In the genomic region with DNA sequence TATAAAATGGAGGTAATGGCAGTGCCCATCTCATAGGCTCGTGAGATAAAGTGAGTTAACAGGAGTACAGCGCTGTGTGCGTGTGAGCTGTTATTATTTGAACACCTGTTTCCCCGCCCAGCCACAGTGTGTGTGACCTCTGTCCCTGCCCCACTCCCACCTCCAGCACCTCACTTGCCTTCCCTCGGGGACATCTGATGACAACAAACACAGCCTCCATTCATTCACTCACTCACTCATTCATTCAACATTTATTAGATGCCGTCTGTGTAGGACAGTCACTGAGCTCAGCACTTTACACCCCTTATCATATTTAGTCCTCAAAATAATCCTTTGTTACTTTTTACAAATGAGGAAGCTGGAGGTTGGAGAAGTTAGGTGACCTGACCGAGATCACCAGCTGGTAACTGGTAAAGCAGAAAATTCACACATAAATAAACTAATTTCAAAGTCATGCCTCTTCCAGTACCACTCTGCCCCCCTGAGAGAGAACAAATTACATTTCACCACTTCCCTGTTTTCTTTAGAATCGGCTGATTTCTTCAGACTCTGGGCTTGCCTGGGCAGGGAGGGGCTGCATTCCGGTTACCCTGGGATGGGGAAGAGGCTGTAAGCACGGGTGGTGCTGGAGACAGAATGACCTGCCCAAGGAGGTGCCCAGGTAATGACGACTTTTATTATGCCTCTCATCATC, we compare ENCODE assay signal across 12 cellular contexts. TPM values are rescaled to one million over a fixed set of nuclear protein-coding genes. Genes with fewer than 3 reads are reported as not detected.
DNase-seq lines count a peak whose midpoint lies in the region; ATAC-seq and FAIRE-seq lines count a peak whose summit lies in the region.
"Had no signal": no experiment of that assay in that cellular context is flagged by ENCODE, and none has a peak within 500 bp of the region (broad histone marks: within the 10 kb centered on the region; RNA-seq: fewer than 3 reads in every experiment).

No MANE protein-coding gene starts in this region.

- intact Hi-C loops in activated T-helper 2 cell treated with anti-CD3 and anti-CD28 coated beads, Interferon-gamma antibody, Interleukin-2, Interleukin-4, amounts not matched to agents 10 μg/mL and 5 μg/mL and 100 μg/mL, durations not matched to agents 14 hours and 24 hours and 36 hours (cut with micrococcal nuclease): no loop called here

- H3K4me3 Mint-ChIP-seq in memory B cell: no peak overlapping the region
- H3K4me3 Mint-ChIP-seq in activated T-helper 2 cell treated with anti-CD3 and anti-CD28 coated beads, Interferon-gamma antibody, Interleukin-2, Interleukin-4, amounts not matched to agents 10 μg/mL and 5 μg/mL and 100 μg/mL, durations not matched to agents 14 hours and 24 hours and 36 hours (ENCODE audit: low read depth): no peak overlapping the region
- H3K4me3 Mint-ChIP-seq: activated T-cell treated with anti-CD3 and anti-CD28 coated beads, Interleukin-2, amount 50 U/mL, for 72 hours had no signal

- peak overlapping the region in 2 of 11 experiments; percentile 2 to 26; a peak in 1 of 22 replicates for H3K27ac ChIP-seq in BLaER1 treated with 17β-estradiol and CSF1 and Interleukin-3, amounts not matched to agents 10 nM and 100 nM

- H3K4me3 ChIP-seq in BLaER1 treated with 17β-estradiol and CSF1 and Interleukin-3, amounts not matched to agents 10 nM and 100 nM: no peak overlapping the region; a peak in 1 of 20 replicates

- H3K4me1 Mint-ChIP-seq in memory B cell: peaks cover 14% of the 10 kb centered on the region
- peaks cover 4% of the 10 kb centered on the region for H3K4me1 Mint-ChIP-seq in activated T-helper 2 cell treated with anti-CD3 and anti-CD28 coated beads, Interferon-gamma antibody, Interleukin-2, Interleukin-4, amounts not matched to agents 10 μg/mL and 5 μg/mL and 100 μg/mL, durations not matched to agents 14 hours and 24 hours and 36 hours (ENCODE audit: low read depth)

- H3K36me3 Mint-ChIP-seq in memory B cell: no peaks in the 10 kb centered on the region
- no peaks in the 10 kb centered on the region for H3K36me3 Mint-ChIP-seq in activated T-helper 2 cell treated with anti-CD3 and anti-CD28 coated beads, Interferon-gamma antibody, Interleukin-2, Interleukin-4, amounts not matched to agents 10 μg/mL and 5 μg/mL and 100 μg/mL, durations not matched to agents 14 hours and 24 hours and 36 hours (ENCODE audit: low read depth)

- H3K36me3 ChIP-seq in BLaER1 treated with 17β-estradiol and CSF1 and Interleukin-3, amounts not matched to agents 10 nM and 100 nM: no peaks in the 10 kb centered on the region

- H3K9me3 Mint-ChIP-seq in memory B cell: no peaks in the 10 kb centered on the region
- no peaks in the 10 kb centered on the region for H3K9me3 Mint-ChIP-seq in activated T-helper 2 cell treated with anti-CD3 and anti-CD28 coated beads, Interferon-gamma antibody, Interleukin-2, Interleukin-4, amounts not matched to agents 10 μg/mL and 5 μg/mL and 100 μg/mL, durations not matched to agents 14 hours and 24 hours and 36 hours
- H3K9me3 Mint-ChIP-seq: activated T-cell treated with anti-CD3 and anti-CD28 coated beads, Interleukin-2, amount 50 U/mL, for 72 hours had no signal

- H3K27me3 ChIP-seq in BLaER1 treated with 17β-estradiol and CSF1 and Interleukin-3, amounts not matched to agents 10 nM and 100 nM: peaks cover 22 to 78% (median 61%) of the 10 kb centered on the region in 11 experiments; a peak in 21 of 22 replicates

- peak overlapping the region in 5 of 11 experiments; percentile 30 to 49 (median 38); a peak in 4 of 22 replicates for H3K9ac ChIP-seq in BLaER1 treated with 17β-estradiol and CSF1 and Interleukin-3, amounts not matched to agents 10 nM and 100 nM

- no peaks in the 10 kb centered on the region for H3K9me3 ChIP-seq in BLaER1 treated with 17β-estradiol and CSF1 and Interleukin-3, amounts not matched to agents 10 nM and 100 nM (replicated peaks in 1 of 11)

- H3K4me1 ChIP-seq in BLaER1 treated with 17β-estradiol and CSF1 and Interleukin-3, amounts not matched to agents 10 nM and 100 nM: peaks cover 29 to 47% (median 35%) of the 10 kb centered on the region in 10 experiments

- FAIRE-seq in HTR-8/SVneo (lab: Jason Lieb, UNC): peak; percentile 85

- H3K27ac Mint-ChIP-seq in memory B cell: peak overlapping the region; percentile 16
- no peak overlapping the region for H3K27ac Mint-ChIP-seq in activated T-helper 2 cell treated with anti-CD3 and anti-CD28 coated beads, Interferon-gamma antibody, Interleukin-2, Interleukin-4, amounts not matched to agents 10 μg/mL and 5 μg/mL and 100 μg/mL, durations not matched to agents 14 hours and 24 hours and 36 hours
- H3K27ac Mint-ChIP-seq: activated T-cell treated with anti-CD3 and anti-CD28 coated beads, Interleukin-2, amount 50 U/mL, for 72 hours had no signal

- H3K4me2 ChIP-seq in BLaER1 treated with 17β-estradiol and CSF1 and Interleukin-3, amounts not matched to agents 10 nM and 100 nM: peak overlapping the region; percentile 46 to 85 (median 80)

- peak; percentile 57 for ATAC-seq in memory B cell (ENCODE audit: low read depth)
- ATAC-seq in HG02870 (IDR thresholded peaks at IDR 0.05; ENCODE audit: unreplicated experiment): no peak
- no peak for ATAC-seq in HG02759 (IDR thresholded peaks at IDR 0.05; ENCODE audit: unreplicated experiment)
- ATAC-seq: activated CD4-positive, CD25-positive, alpha-beta regulatory T cell treated with anti-CD3 and anti-CD28 coated beads, Interleukin-2, amount 50 U/mL, for 24 hours; activated T-cell treated with anti-CD3 and anti-CD28 coated beads, Interleukin-2, amount 50 U/mL, for 72 hours had no signal

- DNase-seq in HTR-8/SVneo (ENCODE audit: insufficient read length, low spot score) (no peak), SHP77 (lab: John Stamatoyannopoulos, UW) (peak; percentile 52 to 60), memory B cell (ENCODE audit: low spot score in 2 of 2) (no peak), Ammon's horn (ENCODE audit: low spot score) (no peak)
- DNase-seq in activated T-helper 2 cell treated with anti-CD3 and anti-CD28 coated beads, Interferon-gamma antibody, Interleukin-2, Interleukin-4, amounts not matched to agents 10 μg/mL and 5 μg/mL and 100 μg/mL, durations not matched to agents 14 hours and 24 hours and 36 hours (ENCODE audit: low spot score): no peak
- DNase-seq: activated T-cell treated with anti-CD3 and anti-CD28 coated beads, Interleukin-2, amount 50 U/mL, for 72 hours; NCI-H1930 had no signal

- peaks cover 14% of the 10 kb centered on the region for H3K27me3 Mint-ChIP-seq in memory B cell
- peaks cover 9% of the 10 kb centered on the region for H3K27me3 Mint-ChIP-seq in activated T-helper 2 cell treated with anti-CD3 and anti-CD28 coated beads, Interferon-gamma antibody, Interleukin-2, Interleukin-4, amounts not matched to agents 10 μg/mL and 5 μg/mL and 100 μg/mL, durations not matched to agents 14 hours and 24 hours and 36 hours (ENCODE audit: low read depth)

- peaks cover 0 to 17% (median 10%) of the 10 kb centered on the region in 11 experiments; a peak in 10 of 22 replicates for H4K20me1 ChIP-seq in BLaER1 treated with 17β-estradiol and CSF1 and Interleukin-3, amounts not matched to agents 10 nM and 100 nM

RNA-seq across cellular contexts. Expression of a gene that starts 58.6 kb away (rescaled TPM):
- 2.0 and 2.1 TPM in 2 replicates for total RNA-seq in activated T-helper 2 cell treated with anti-CD3 and anti-CD28 coated beads, Interferon-gamma antibody, Interleukin-2, Interleukin-4, amounts not matched to agents 10 μg/mL and 5 μg/mL and 100 μg/mL, durations not matched to agents 14 hours and 24 hours and 36 hours
- total RNA-seq: RPMI7951 had no signal

Comparison
In these comparisons a context has a peak if more than half of its experiments do, and no peak if none do; other contexts are left out.
1. DNase-seq: peak in SHP77 (2 of 2); none in HTR-8/SVneo (single experiment), memory B cell (0 of 2), activated T-helper 2 cell treated with anti-CD3 and anti-CD28 coated beads, Interferon-gamma antibody, Interleukin-2, Interleukin-4, amounts not matched to agents 10 μg/mL and 5 μg/mL and 100 μg/mL, durations not matched to agents 14 hours and 24 hours and 36 hours (single experiment) and Ammon's horn (single experiment).